Comparison of ENCODE assay signal across 10 cellular contexts in the genomic region with DNA sequence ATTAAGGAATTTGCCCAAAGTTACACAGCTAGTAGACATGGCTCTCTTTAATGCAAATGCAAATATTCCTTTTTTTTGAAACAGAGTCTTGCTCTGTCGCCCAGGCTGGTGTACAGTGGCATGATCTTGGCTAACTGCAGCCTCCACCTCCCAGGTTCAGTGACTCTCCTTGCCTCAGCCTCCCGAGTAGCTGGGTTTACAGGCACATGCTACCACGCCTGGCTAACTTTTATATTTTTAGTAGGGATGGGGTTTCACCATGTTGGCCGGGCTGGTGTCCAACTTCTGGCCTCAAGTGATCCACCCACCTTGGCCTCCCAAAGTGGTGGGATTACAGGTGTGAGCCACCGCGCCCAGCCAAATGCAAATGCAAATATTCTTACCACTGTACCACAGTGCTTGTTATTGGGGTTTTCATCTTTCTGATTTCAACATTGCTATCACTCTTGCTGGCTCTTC. TPM values are rescaled to one million over a fixed set of nuclear protein-coding genes. Genes with fewer than 3 reads are reported as not detected.
A peak's percentile ranks its signal among the peaks of the same experiment; 100 is the strongest.
DNase-seq lines count a peak whose midpoint lies in the region; ATAC-seq and TF ChIP-seq lines count a peak whose summit lies in the region.
"Had no signal": no experiment of that assay in that cellular context is flagged by ENCODE, and none has a peak within 500 bp of the region (broad histone marks: within the 10 kb centered on the region; RNA-seq: fewer than 3 reads in every experiment).

No MANE protein-coding gene starts in this region.

- H3K27ac ChIP-seq in C4-2B (peak overlapping the region; percentile 66), SK-N-MC (peak overlapping the region; percentile 51; the same call in 1 of the 2 replicates), gastroesophageal sphincter (peak overlapping the region in 3 of 4 donors; percentile 55 to 92 (median 92)), rectal smooth muscle tissue (ENCODE audit: low read depth, low read length) (peak overlapping the region; percentile 6)

- ATAC-seq in gastroesophageal sphincter (no peak), HG03342 (IDR thresholded peaks at IDR 0.05; ENCODE audit: unreplicated experiment) (no peak), HG03097 (IDR thresholded peaks at IDR 0.05; ENCODE audit: low FRiP score, unreplicated experiment) (no peak)

- H3K36me3 ChIP-seq in SK-N-MC (ENCODE audit: insufficient read depth, low read length) (0 out of 2 replicates have a peak, but pooled peaks cover 5% of the 10 kb centered on the region), gastroesophageal sphincter (peaks cover 0 to 35% of the 10 kb centered on the region in 2 donors), rectal smooth muscle tissue (ENCODE audit: control insufficient read depth, insufficient read depth, low read length) (peaks cover 3% of the 10 kb centered on the region)

- no peaks in the 10 kb centered on the region for H3K9me3 ChIP-seq in SK-N-MC (ENCODE audit: low read depth, low read length)
- no peaks in the 10 kb centered on the region for H3K9me3 ChIP-seq in gastroesophageal sphincter

- WGBS in gastroesophageal sphincter (ENCODE audit: low coverage in 1 of 2), 2 donors, result 81 to 88% methylated on average over 3 to 4 of the region's 6 CpGs

- TF ChIP-seq EP300 in gastroesophageal sphincter (IDR thresholded peaks at IDR 0.05), result no peak

- H3K4me1 ChIP-seq in gastroesophageal sphincter (peaks cover 2 to 72% (median 5%) of the 10 kb centered on the region in 3 donors), rectal smooth muscle tissue (ENCODE audit: control insufficient read depth, insufficient read depth, low read length) (peaks cover 17% of the 10 kb centered on the region)

- H3K9ac ChIP-seq in SK-N-MC (ENCODE audit: insufficient read length), result peak overlapping the region; percentile 17
- no peak overlapping the region for H3K9ac ChIP-seq in rectal smooth muscle tissue (ENCODE audit: low read length)

- H3K4me3 ChIP-seq in SK-N-MC (peak overlapping the region; percentile 77), gastroesophageal sphincter (peak overlapping the region; percentile 76 to 96), rectal smooth muscle tissue (ENCODE audit: low read length) (peak overlapping the region; percentile 96)

- H3K27me3 ChIP-seq in gastroesophageal sphincter (no peaks in the 10 kb centered on the region), rectal smooth muscle tissue (ENCODE audit: control insufficient read depth, insufficient read depth, low read length) (no peaks in the 10 kb centered on the region)

- DNase-seq in SK-N-MC (ENCODE audit: low read depth, low spot score) (no peak), occipital lobe (lab: John Stamatoyannopoulos, UW) (no peak), HK-2 (ENCODE audit: unreplicated experiment) (no peak)
- DNase-seq: activated CD4-positive, alpha-beta T cell treated with anti-CD3 and anti-CD28 coated beads, Interleukin-2, amount 10 ng/mL, durations not matched to agents 7 days and 5 days; COR-L47 had no signal

- TF ChIP-seq CTCF in C4-2B (conservative IDR thresholded peaks at IDR 0.05) (no peak), gastroesophageal sphincter (IDR thresholded peaks at IDR 0.05) (no peak)

- TF ChIP-seq POLR2A in gastroesophageal sphincter (IDR thresholded peaks at IDR 0.05), result no peak

RNA-seq across cellular contexts. Expression of a gene that starts 24.5 kb away (rescaled TPM):
- not detected for total RNA-seq in gastroesophageal sphincter
- not detected for total RNA-seq in occipital lobe
- total RNA-seq: activated CD4-positive, alpha-beta T cell treated with anti-CD3 and anti-CD28 coated beads, Interleukin-2, amount 10 ng/mL, durations not matched to agents 7 days and 5 days had no signal

Comparison
In these comparisons a context has a peak if more than half of its experiments do, and no peak if none do; other contexts are left out.
1. H3K27ac ChIP-seq: peak in every context shown above with its lines; median percentile 92 in gastroesophageal sphincter; 66 in C4-2B; 51 in SK-N-MC; 6 in rectal smooth muscle tissue.